ENCODE assay signal across 19 cellular contexts in genomic region chr3:87461036-87461435, GRCh38.
A peak's percentile ranks its signal among the peaks of the same experiment; 100 is the strongest.
DNase-seq lines count a peak whose midpoint lies in the region; ATAC-seq, FAIRE-seq and TF ChIP-seq lines count a peak whose summit lies in the region.
"Had no signal": no experiment of that assay in that cellular context is flagged by ENCODE, and none has a peak within 500 bp of the region (broad histone marks: within the 10 kb centered on the region; RNA-seq: fewer than 3 reads in every experiment).

No MANE protein-coding gene starts in this region.

- intact Hi-C loops in MCF 10A (cut with micrococcal nuclease) (no loop called here), breast epithelium (cut with DNase I; ENCODE audit: low total_unique reads) (no loop called here), CD14-positive monocyte (cut with micrococcal nuclease) (no loop called here), mucosa of descending colon (cut with DNase I, micrococcal nuclease) (no loop called here), vagina (cut with DNase I) (no loop called here)

- H3K4me1 ChIP-seq in breast epithelium (no peaks in the 10 kb centered on the region), astrocyte (ENCODE audit: insufficient read depth, low read length) (no peaks in the 10 kb centered on the region), foreskin keratinocyte (no peaks in the 10 kb centered on the region), mucosa of descending colon (ENCODE audit: low read depth) (no peaks in the 10 kb centered on the region), vagina (no peaks in the 10 kb centered on the region)
- H3K4me1 ChIP-seq: Peyer's patch, SJCRH30 had no signal

- H2AFZ ChIP-seq in astrocyte (ENCODE audit: low read depth, low read length): no peak overlapping the region

- no peaks in the 10 kb centered on the region for H3K36me3 Mint-ChIP-seq in MCF 10A (ENCODE audit: insufficient read depth, unreplicated experiment)
- H3K36me3 Mint-ChIP-seq in astrocyte (ENCODE audit: low read depth, unreplicated experiment): no peaks in the 10 kb centered on the region
- H3K36me3 Mint-ChIP-seq in CD14-positive monocyte: no peaks in the 10 kb centered on the region

- H3K4me3 Mint-ChIP-seq in MCF 10A (ENCODE audit: unreplicated experiment) (no peak overlapping the region), astrocyte (ENCODE audit: unreplicated experiment) (no peak overlapping the region), CD14-positive monocyte (no peak overlapping the region)

- POLR2A ChIA-PET in MCF 10A (lab: Yijun Ruan, JAX): no interaction called here

- H3K27ac ChIP-seq in breast epithelium (peak overlapping the region in 1 of 2 donors; percentile 43), astrocyte (ENCODE audit: low read depth, low read length) (no peak overlapping the region), foreskin keratinocyte (no peak overlapping the region), vagina (no peak overlapping the region)
- H3K27ac ChIP-seq: 22Rv1, C4-2B, Peyer's patch, SJCRH30 had no signal

- no peak for FAIRE-seq in astrocyte (lab: Jason Lieb, UNC)
- FAIRE-seq: D721Med had no signal

- CTCF ChIA-PET in MCF 10A (lab: Yijun Ruan, JAX): interaction anchor here (0.6 to 2.2 kb wide), 5 partner anchors 92 to 571 kb away, joined by 3 to 9 read pairs (median 3); no protein-coding TSS in a partner anchor

- H3K4me3 ChIP-seq in breast epithelium (no peak overlapping the region), astrocyte (ENCODE audit: insufficient read depth, low read depth, low read length) (no peak overlapping the region), mucosa of descending colon (no peak overlapping the region), vagina (no peak overlapping the region)
- H3K4me3 ChIP-seq: Peyer's patch, SJCRH30 had no signal

- H3K9me3 Mint-ChIP-seq in MCF 10A (ENCODE audit: unreplicated experiment): no peaks in the 10 kb centered on the region
- no peaks in the 10 kb centered on the region for H3K9me3 Mint-ChIP-seq in astrocyte (ENCODE audit: unreplicated experiment)
- peaks cover under 1 to 8% (median 3%) of the 10 kb centered on the region in 7 donors for H3K9me3 Mint-ChIP-seq in CD14-positive monocyte

- H3K4me1 Mint-ChIP-seq in MCF 10A (ENCODE audit: insufficient read depth, unreplicated experiment) (peaks cover 21% of the 10 kb centered on the region), astrocyte (ENCODE audit: low read depth, unreplicated experiment) (peaks cover 13% of the 10 kb centered on the region), CD14-positive monocyte (no peaks in the 10 kb centered on the region)

- TF ChIP-seq POLR2A in breast epithelium (IDR thresholded peaks at IDR 0.05): no peak
- no peak for TF ChIP-seq POLR2A in vagina (IDR thresholded peaks at IDR 0.05)

- H3K4me2 ChIP-seq in astrocyte (ENCODE audit: low read length): no peak overlapping the region

- H3K27me3 ChIP-seq in breast epithelium (no peaks in the 10 kb centered on the region), astrocyte (ENCODE audit: insufficient read depth, low read length) (no peaks in the 10 kb centered on the region), foreskin keratinocyte (no peaks in the 10 kb centered on the region), vagina (no peaks in the 10 kb centered on the region)
- H3K27me3 ChIP-seq: Peyer's patch, SJCRH30 had no signal

- H3K79me2 ChIP-seq in astrocyte (ENCODE audit: insufficient read depth, low read length): no peaks in the 10 kb centered on the region

- ATAC-seq in foreskin keratinocyte: peak; percentile 16
- ATAC-seq in mucosa of descending colon: no peak

- H3K27ac Mint-ChIP-seq in MCF 10A (ENCODE audit: low read depth, unreplicated experiment): peak overlapping the region; percentile 77
- H3K27ac Mint-ChIP-seq in astrocyte (ENCODE audit: unreplicated experiment): no peak overlapping the region
- no peak overlapping the region for H3K27ac Mint-ChIP-seq in CD14-positive monocyte

- TF ChIP-seq CTCF in MCF 10A (IDR thresholded peaks at IDR 0.05; ENCODE audit: unreplicated experiment): no peak
- TF ChIP-seq CTCF in breast epithelium (IDR thresholded peaks at IDR 0.05): no peak
- no peak for TF ChIP-seq CTCF in astrocyte (IDR thresholded peaks at IDR 0.05; ENCODE audit: insufficient read depth, low read depth, low read length)
- no peak for TF ChIP-seq CTCF in foreskin keratinocyte (conservative IDR thresholded peaks at IDR 0.05)
- TF ChIP-seq CTCF in CD14-positive monocyte (IDR thresholded peaks at IDR 0.05): no peak
- no peak for TF ChIP-seq CTCF in mucosa of descending colon (IDR thresholded peaks at IDR 0.05)
- TF ChIP-seq CTCF in vagina (IDR thresholded peaks at IDR 0.05): no peak

- no peaks in the 10 kb centered on the region for H4K20me1 ChIP-seq in astrocyte (ENCODE audit: insufficient read depth, low read length)

- no peak overlapping the region for H3K9ac ChIP-seq in astrocyte (ENCODE audit: low read length)

- H3K36me3 ChIP-seq in breast epithelium (no peaks in the 10 kb centered on the region), astrocyte (ENCODE audit: insufficient read depth, low read length) (no peaks in the 10 kb centered on the region), mucosa of descending colon (ENCODE audit: low read depth) (no peaks in the 10 kb centered on the region), vagina (no peaks in the 10 kb centered on the region)
- H3K36me3 ChIP-seq: Peyer's patch, SJCRH30 had no signal

- DNase-seq in MCF 10A (ENCODE audit: unreplicated experiment) (peak; percentile 66), breast epithelium (ENCODE audit: low spot score in 2 of 2) (no peak), astrocyte (ENCODE audit: low read depth) (peak; percentile 5), foreskin keratinocyte (peak in 1 of 2 donors; percentile 28), CD14-positive monocyte (ENCODE audit: low spot score) (no peak), mucosa of descending colon (no peak), vagina (ENCODE audit: extremely low spot score in 2 of 2) (no peak), T1000 (lab: John Stamatoyannopoulos, UW) (no peak)
- DNase-seq: DMS53, Kasumi-1, NCI-H1092, NCI-H1436, NCI-H187 treated with DMSO at 0.1 percent for 48 hours, NCI-H510A, Peyer's patch, SJCRH30 had no signal

- no TSS peak for BruUV-seq in MCF 10A (replicated peaks; lab: Mats Ljungman, UMichigan)

- no peaks in the 10 kb centered on the region for H3K27me3 Mint-ChIP-seq in MCF 10A (ENCODE audit: insufficient read depth, unreplicated experiment)
- H3K27me3 Mint-ChIP-seq in astrocyte (ENCODE audit: low read depth, unreplicated experiment): no peaks in the 10 kb centered on the region
- H3K27me3 Mint-ChIP-seq in CD14-positive monocyte (ENCODE audit: low read depth in 3 of 3): peaks cover 0 to 2% (median 0%) of the 10 kb centered on the region in 3 donors

- peaks cover 0 to 4% of the 10 kb centered on the region in 2 donors for H3K9me3 ChIP-seq in breast epithelium
- H3K9me3 ChIP-seq in astrocyte (ENCODE audit: insufficient read depth, low read depth, low read length): no peaks in the 10 kb centered on the region
- H3K9me3 ChIP-seq in mucosa of descending colon: peaks cover 2% of the 10 kb centered on the region
- H3K9me3 ChIP-seq in vagina: no peaks in the 10 kb centered on the region
- H3K9me3 ChIP-seq: Peyer's patch, SJCRH30 had no signal

Comparison
In these comparisons a context has a peak if more than half of its experiments do, and no peak if none do; other contexts are left out.
1. DNase-seq: peak in MCF 10A (single experiment) and astrocyte (single experiment); none in breast epithelium (0 of 2), CD14-positive monocyte (single experiment), mucosa of descending colon (0 of 3), vagina (0 of 2) and T1000 (single experiment).